13 cellular contexts compared by ENCODE assay signal in genomic region chr5:55441107-55441771, GRCh38.
A peak's percentile ranks its signal among the peaks of the same experiment; 100 is the strongest.
DNase-seq lines count a peak whose midpoint lies in the region; ATAC-seq, FAIRE-seq and TF ChIP-seq lines count a peak whose summit lies in the region.
"Had no signal": no experiment of that assay in that cellular context is flagged by ENCODE, and none has a peak within 500 bp of the region (broad histone marks: within the 10 kb centered on the region; RNA-seq: fewer than 3 reads in every experiment).

No MANE protein-coding gene starts in this region.

- TF ChIP-seq CTCF in AG10803 (conservative IDR thresholded peaks at IDR 0.05; ENCODE audit: low read length) (no peak), HFFc6 (IDR thresholded peaks at IDR 0.05) (no peak), neural progenitor cell (IDR thresholded peaks at IDR 0.05) (no peak), natural killer cell (IDR thresholded peaks at IDR 0.05) (no peak)

- no peak overlapping the region for H3K9ac ChIP-seq in neural progenitor cell

- no peak for FAIRE-seq in frontal cortex (lab: Jason Lieb, UNC)
- FAIRE-seq: bronchial epithelial cell had no signal

- H3K27ac Mint-ChIP-seq in HFFc6 (peak overlapping the region; percentile 47), neural progenitor cell (no peak overlapping the region), natural killer cell (no peak overlapping the region)
- H3K27ac Mint-ChIP-seq: CD14-positive monocyte had no signal

- peak; percentile 29 for DNase-seq in AG10803 (ENCODE audit: low read depth)
- no peak for DNase-seq in HFFc6
- peak; percentile 22 for DNase-seq in cerebellar cortex (ENCODE audit: low spot score)
- peak; percentile 34 for DNase-seq in neural progenitor cell (ENCODE audit: low spot score)
- DNase-seq in frontal cortex (ENCODE audit: low spot score in 2 of 2) = no peak
- DNase-seq in COR-L47 (lab: John Stamatoyannopoulos, UW) = no peak
- no peak for DNase-seq in natural killer cell
- DNase-seq: activated CD4-positive, alpha-beta T cell treated with anti-CD3 and anti-CD28 coated beads for 36 hours; mucosa of descending colon; NCI-H82 had no signal

- H3K9me3 Mint-ChIP-seq in HFFc6 = no peaks in the 10 kb centered on the region; the same call in 1 of the 2 replicates
- peaks cover 5% of the 10 kb centered on the region for H3K9me3 Mint-ChIP-seq in neural progenitor cell
- peaks cover 0 to 2% of the 10 kb centered on the region in 2 donors for H3K9me3 Mint-ChIP-seq in natural killer cell

- no peaks in the 10 kb centered on the region for H3K79me2 ChIP-seq in neural progenitor cell (ENCODE audit: low read depth)

- H3K27me3 Mint-ChIP-seq in HFFc6 (ENCODE audit: insufficient read depth) (peaks cover 2% of the 10 kb centered on the region), neural progenitor cell (ENCODE audit: insufficient read depth, low read depth) (no peaks in the 10 kb centered on the region), natural killer cell (ENCODE audit: low read depth in 2 of 2) (peaks cover 0 to 2% of the 10 kb centered on the region in 2 donors)
- H3K27me3 Mint-ChIP-seq: activated CD4-positive, alpha-beta T cell treated with anti-CD3 and anti-CD28 coated beads for 36 hours had no signal

- H3K36me3 Mint-ChIP-seq in HFFc6 (ENCODE audit: low read depth) (peaks cover 27% of the 10 kb centered on the region), neural progenitor cell (peaks cover 6% of the 10 kb centered on the region), natural killer cell (peaks cover 2% of the 10 kb centered on the region)
- H3K36me3 Mint-ChIP-seq: CD14-positive monocyte had no signal

- ATAC-seq in HG02981 (IDR thresholded peaks at IDR 0.05; ENCODE audit: unreplicated experiment) (no peak), natural killer cell (no peak)
- ATAC-seq: mucosa of descending colon had no signal

- H3K27ac ChIP-seq in neural progenitor cell = peak overlapping the region; percentile 83

- no peak overlapping the region for H2AFZ ChIP-seq in neural progenitor cell (replicated peaks)

- H3K4me1 Mint-ChIP-seq in HFFc6 (ENCODE audit: low read depth) (peaks cover 40% of the 10 kb centered on the region), neural progenitor cell (peaks cover 26% of the 10 kb centered on the region), natural killer cell (no peaks in the 10 kb centered on the region)

- H4K20me1 ChIP-seq in neural progenitor cell (ENCODE audit: low read depth) = no peaks in the 10 kb centered on the region

- peak overlapping the region; percentile 54 for H3K4me2 ChIP-seq in neural progenitor cell

- intact Hi-C loops in natural killer cell (cut with micrococcal nuclease) = no loop called here

- H3K36me3 ChIP-seq in neural progenitor cell = no peaks in the 10 kb centered on the region

- H3K4me3 Mint-ChIP-seq in HFFc6 (no peak overlapping the region), neural progenitor cell (no peak overlapping the region), natural killer cell (no peak overlapping the region)
- H3K4me3 Mint-ChIP-seq: activated CD4-positive, alpha-beta T cell treated with anti-CD3 and anti-CD28 coated beads for 36 hours; CD14-positive monocyte had no signal

- H3F3A ChIP-seq in neural progenitor cell (ENCODE audit: low read depth) = peaks cover 20% of the 10 kb centered on the region

- H3K4me3 ChIP-seq in AG10803 (ENCODE audit: low read length) = no peak overlapping the region
- H3K4me3 ChIP-seq in neural progenitor cell = no peak overlapping the region
- H3K4me3 ChIP-seq: mucosa of descending colon had no signal

- no peaks in the 10 kb centered on the region for H3K9me3 ChIP-seq in neural progenitor cell (ENCODE audit: low read depth)
- H3K9me3 ChIP-seq: mucosa of descending colon had no signal

- peaks cover 29% of the 10 kb centered on the region for H3K4me1 ChIP-seq in neural progenitor cell

- H3K27me3 ChIP-seq in neural progenitor cell = no peaks in the 10 kb centered on the region

Comparison
In these comparisons a context has a peak if more than half of its experiments do, and no peak if none do; other contexts are left out.
1. DNase-seq: peak in AG10803 (single experiment), cerebellar cortex (single experiment) and neural progenitor cell (single experiment); none in HFFc6 (single experiment), frontal cortex (0 of 2), COR-L47 (single experiment) and natural killer cell (single experiment).